16 cellular contexts compared by ENCODE assay signal in the genomic region with DNA sequence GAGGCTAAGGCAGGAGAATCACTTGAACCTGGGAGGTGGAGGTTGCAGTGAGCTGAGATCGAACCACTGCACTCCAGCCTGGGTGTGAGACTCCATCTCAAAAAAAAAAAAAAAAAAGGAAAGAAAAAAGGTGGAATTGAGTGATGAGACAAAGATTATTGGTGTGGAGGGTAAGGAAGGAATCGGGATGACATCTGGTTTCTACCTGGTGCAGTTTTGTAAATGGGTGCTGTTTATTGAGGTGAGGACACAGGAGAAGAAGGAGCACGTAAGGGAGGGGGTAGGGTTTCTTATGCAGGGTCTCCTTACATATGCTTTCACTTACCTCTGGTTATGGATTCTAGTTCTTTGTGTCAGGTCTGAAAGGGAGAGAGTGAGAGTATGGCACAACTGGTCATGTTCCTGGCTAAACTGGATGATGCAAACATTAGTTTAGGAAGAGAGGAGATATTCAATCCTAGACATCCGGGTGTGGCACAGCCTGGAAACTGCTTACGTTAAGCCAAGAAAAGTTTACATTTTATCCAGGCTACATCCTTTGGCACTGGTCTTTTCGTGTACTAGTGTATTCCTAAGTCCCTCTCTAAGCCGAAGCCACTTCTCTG. TPM values are rescaled to one million over a fixed set of nuclear protein-coding genes. Genes with fewer than 3 reads are reported as not detected.
DNase-seq lines count a peak whose midpoint lies in the region; ATAC-seq and TF ChIP-seq lines count a peak whose summit lies in the region.
"Had no signal": no experiment of that assay in that cellular context is flagged by ENCODE, and none has a peak within 500 bp of the region (broad histone marks: within the 10 kb centered on the region; RNA-seq: fewer than 3 reads in every experiment).

No MANE protein-coding gene starts in this region.

- POLR2A ChIA-PET in CD8-positive, alpha-beta T cell (lab: Charles Lee) = no interaction called here
- POLR2A ChIA-PET in naive thymus-derived CD8-positive, alpha-beta T cell (lab: Charles Lee) = interaction anchor here (0.6 kb wide), 2 partner anchors 27 to 336 kb away, joined by 4 to 5 read pairs; no protein-coding TSS in a partner anchor

- no peak overlapping the region for H2AFZ ChIP-seq in GM23338

- no peaks in the 10 kb centered on the region for H3K9me3 ChIP-seq in CD8-positive, alpha-beta T cell (ENCODE audit: low read length)
- no peaks in the 10 kb centered on the region for H3K9me3 ChIP-seq in MG63
- H3K9me3 ChIP-seq: lower lobe of right lung, tibial artery had no signal

- ATAC-seq in CD8-positive, alpha-beta T cell = no peak
- ATAC-seq in naive thymus-derived CD8-positive, alpha-beta T cell = no peak
- no peak for ATAC-seq in GM23338
- ATAC-seq: activated CD8-positive, alpha-beta T cell treated with anti-CD3 and anti-CD28 coated beads for 36 hours; lower lobe of right lung had no signal

- no peaks in the 10 kb centered on the region for H3K27me3 Mint-ChIP-seq in CD8-positive, alpha-beta T cell (ENCODE audit: low read depth)
- H3K27me3 Mint-ChIP-seq in endothelial cell (ENCODE audit: unreplicated experiment) (peaks cover 9% of the 10 kb centered on the region), GM23338 (ENCODE audit: insufficient read depth, low read depth, poor library complexity) (peaks cover 2% of the 10 kb centered on the region)
- H3K27me3 Mint-ChIP-seq in naive thymus-derived CD8-positive, alpha-beta T cell = no peaks in the 10 kb centered on the region
- H3K27me3 Mint-ChIP-seq: activated CD8-positive, alpha-beta T cell treated with anti-CD3 and anti-CD28 coated beads for 36 hours had no signal

- no peak for TF ChIP-seq CTCF in CD8-positive, alpha-beta T cell (IDR thresholded peaks at IDR 0.05)
- TF ChIP-seq CTCF in endothelial cell (IDR thresholded peaks at IDR 0.05; ENCODE audit: unreplicated experiment) (no peak), GM23338 (conservative IDR thresholded peaks at IDR 0.05; ENCODE audit: low read depth in 2 of 2) (no peak)

- H3K9me2 ChIP-seq in GM23338 (ENCODE audit: insufficient read depth) = no peaks in the 10 kb centered on the region

- no peak for DNase-seq in CD8-positive, alpha-beta T cell
- DNase-seq in MG63 = peak; percentile 33
- no peak for DNase-seq in endothelial cell (ENCODE audit: low spot score)
- DNase-seq in naive thymus-derived CD8-positive, alpha-beta T cell = no peak
- no peak for DNase-seq in GM23338 (ENCODE audit: low spot score)
- no peak for DNase-seq in activated effector memory CD4-positive, alpha-beta T cell treated with Interleukin-2 at 50 U/mL for 16 hours
- no peak for DNase-seq in CD1c-positive myeloid dendritic cell (ENCODE audit: extremely low spot score)
- no peak for DNase-seq in SK-N-DZ (ENCODE audit: low spot score)
- DNase-seq: activated CD8-positive, alpha-beta T cell treated with anti-CD3 and anti-CD28 coated beads for 36 hours; amygdala; lower lobe of right lung; NCI-H1694; NCI-H226; nephron progenitor cell; stimulated activated CD4-positive, alpha-beta T cell treated with anti-CD3 and anti-CD28 coated beads, Interleukin-12 subunit alpha, Interleukin-12 subunit beta, amount 100 ng/mL, for 4 hours; tibial artery had no signal

- H3K9me3 Mint-ChIP-seq in CD8-positive, alpha-beta T cell = no peaks in the 10 kb centered on the region
- H3K9me3 Mint-ChIP-seq in endothelial cell (ENCODE audit: unreplicated experiment) = no peaks in the 10 kb centered on the region
- H3K9me3 Mint-ChIP-seq in naive thymus-derived CD8-positive, alpha-beta T cell = no peaks in the 10 kb centered on the region
- no peaks in the 10 kb centered on the region for H3K9me3 Mint-ChIP-seq in GM23338
- H3K9me3 Mint-ChIP-seq: nephron progenitor cell had no signal

- H3K27ac Mint-ChIP-seq in CD8-positive, alpha-beta T cell = no peak overlapping the region
- H3K27ac Mint-ChIP-seq in endothelial cell (ENCODE audit: unreplicated experiment) = no peak overlapping the region
- peak overlapping the region in 6 of 10 donors; percentile 17 to 57 (median 35) for H3K27ac Mint-ChIP-seq in naive thymus-derived CD8-positive, alpha-beta T cell
- no peak overlapping the region for H3K27ac Mint-ChIP-seq in GM23338
- H3K27ac Mint-ChIP-seq: nephron progenitor cell had no signal

- H3K4me3 ChIP-seq in CD8-positive, alpha-beta T cell (ENCODE audit: low read depth, low read length) = no peak overlapping the region
- no peak overlapping the region for H3K4me3 ChIP-seq in MG63
- no peak overlapping the region for H3K4me3 ChIP-seq in GM23338
- H3K4me3 ChIP-seq: lower lobe of right lung, tibial artery had no signal

- peaks cover 33% of the 10 kb centered on the region for H3K36me3 Mint-ChIP-seq in CD8-positive, alpha-beta T cell
- H3K36me3 Mint-ChIP-seq in endothelial cell (ENCODE audit: low read depth, unreplicated experiment) (peaks cover 7% of the 10 kb centered on the region), GM23338 (ENCODE audit: low read depth) (peaks cover 8% of the 10 kb centered on the region; the same call in 1 of the 3 replicates)
- peaks cover 0 to 28% (median 0%) of the 10 kb centered on the region in 3 donors for H3K36me3 Mint-ChIP-seq in naive thymus-derived CD8-positive, alpha-beta T cell

- H3K4me1 Mint-ChIP-seq in CD8-positive, alpha-beta T cell (ENCODE audit: low read depth) = peaks cover 88% of the 10 kb centered on the region
- H3K4me1 Mint-ChIP-seq in endothelial cell (ENCODE audit: unreplicated experiment) (peaks cover 43% of the 10 kb centered on the region), GM23338 (peaks cover 57% of the 10 kb centered on the region)
- H3K4me1 Mint-ChIP-seq in naive thymus-derived CD8-positive, alpha-beta T cell = peaks cover 66 to 93% (median 90%) of the 10 kb centered on the region in 4 donors

- H3K27me3 ChIP-seq in CD8-positive, alpha-beta T cell (ENCODE audit: insufficient read depth, low read length) = no peaks in the 10 kb centered on the region
- H3K27me3 ChIP-seq in MG63 (no peaks in the 10 kb centered on the region), GM23338 (ENCODE audit: insufficient read depth) (no peaks in the 10 kb centered on the region)
- H3K27me3 ChIP-seq: tibial artery had no signal

- intact Hi-C loops in CD8-positive, alpha-beta T cell (cut with DNase I, micrococcal nuclease) = loop anchor here (2.0 to 10.0 kb wide), 5 partner anchors 70 to 1096 kb away; partner anchors contain the start of genes ACTL10 (in 1 of the 2), C20orf144 (in 1 of the 2), PIGU (in 1 of the 2) and TP53INP2 (in 1 of the 2)

- H3F3A ChIP-seq in GM23338 (replicated peaks; ENCODE audit: low read depth) = 0 out of 2 replicates have a peak, but pooled peaks cover 4% of the 10 kb centered on the region

- peaks cover 100% of the 10 kb centered on the region for H3K79me2 ChIP-seq in GM23338 (replicated peaks; ENCODE audit: insufficient read depth)

- H3K4me3 Mint-ChIP-seq in CD8-positive, alpha-beta T cell = peak overlapping the region; percentile 3
- peak overlapping the region; percentile 7 for H3K4me3 Mint-ChIP-seq in endothelial cell (ENCODE audit: unreplicated experiment)
- peak overlapping the region in 8 of 10 donors; percentile 7 to 81 (median 38) for H3K4me3 Mint-ChIP-seq in naive thymus-derived CD8-positive, alpha-beta T cell
- no peak overlapping the region; the same call in 2 of the 3 replicates for H3K4me3 Mint-ChIP-seq in GM23338
- H3K4me3 Mint-ChIP-seq: activated CD8-positive, alpha-beta T cell treated with anti-CD3 and anti-CD28 coated beads for 36 hours; nephron progenitor cell had no signal

- peaks cover 75% of the 10 kb centered on the region for H3K4me1 ChIP-seq in CD8-positive, alpha-beta T cell (ENCODE audit: insufficient read depth, low read length)
- peaks cover 38% of the 10 kb centered on the region for H3K4me1 ChIP-seq in GM23338 (ENCODE audit: insufficient read depth)

- H4K20me1 ChIP-seq in GM23338 (replicated peaks; ENCODE audit: insufficient read depth) = peaks cover 75% of the 10 kb centered on the region

- H3K4me2 ChIP-seq in GM23338 = no peak overlapping the region

- H3K27ac ChIP-seq in CD8-positive, alpha-beta T cell (ENCODE audit: low read depth, low read length) = no peak overlapping the region
- H3K27ac ChIP-seq in GM23338 (ENCODE audit: low read depth) = no peak overlapping the region
- H3K27ac ChIP-seq: lower lobe of right lung, tibial artery had no signal

- CTCF ChIA-PET in CD8-positive, alpha-beta T cell (lab: Charles Lee) = no interaction called here

- no peaks in the 10 kb centered on the region for H3K36me3 ChIP-seq in CD8-positive, alpha-beta T cell (ENCODE audit: insufficient read depth, low read length)
- peaks cover 7% of the 10 kb centered on the region for H3K36me3 ChIP-seq in MG63
- no peaks in the 10 kb centered on the region for H3K36me3 ChIP-seq in GM23338 (ENCODE audit: insufficient read depth)
- H3K36me3 ChIP-seq: tibial artery had no signal

TF ChIP-seq in GM23338, 12 proteins besides CTCF, POLR2A, EP300 and RAD21 (continues in another document):
- TF ChIP-seq ETS1 (IDR thresholded peaks at IDR 0.05) (no peak), STAT1 (IDR thresholded peaks at IDR 0.05; ENCODE audit: unreplicated experiment) (no peak), CREB1 (CRISPR knock-in tag; IDR thresholded peaks at IDR 0.05; ENCODE audit: low read depth) (no peak)

RNA-seq across cellular contexts. Expression of gene RALY, which starts 5.4 kb away (rescaled TPM):
- 100 to 1,000 TPM; 110 to 113 TPM for total RNA-seq in CD8-positive, alpha-beta T cell
- 181 and 241 TPM in 2 replicates for total RNA-seq in MG63 (2014; rRNA removed; shearing (Covaris generic); ENCODE audit: low replicate concordance)
- 168 TPM for total RNA-seq in endothelial cell (ENCODE audit: unreplicated experiment)
- total RNA-seq in naive thymus-derived CD8-positive, alpha-beta T cell = 100 to 1,000 TPM; 105 to 112 TPM
- 100 to 1,000 TPM; 175 to 211 (median 181) TPM for polyA plus RNA-seq in naive thymus-derived CD8-positive, alpha-beta T cell
- 161 and 167 TPM in 2 replicates for total RNA-seq in GM23338 (2014; rRNA removed; shearing (Covaris generic))
- 137 and 144 TPM in 2 replicates for polyA plus RNA-seq in GM23338 (2016; fragmentation: Nextera tagmentation; extraction: Ambion mirVana)
- polyA plus RNA-seq in SK-N-DZ (2014; cell fraction: cytosol; rRNA removed) = 289 and 292 TPM in 2 replicates
- polyA plus RNA-seq in SK-N-DZ (2014; cell fraction: nucleus; rRNA removed) = 165 and 174 TPM in 2 replicates

Comparison
In these comparisons a context has a peak if more than half of its experiments do, and no peak if none do; other contexts are left out.
1. H3K27ac Mint-ChIP-seq: peak in naive thymus-derived CD8-positive, alpha-beta T cell (6 of 10); none in CD8-positive, alpha-beta T cell (single experiment), endothelial cell (single experiment) and GM23338 (single experiment).